ENCODE assay signal across 19 cellular contexts in genomic region chr20:18738888-18739287, GRCh38.
A peak's percentile ranks its signal among the peaks of the same experiment; 100 is the strongest.
DNase-seq lines count a peak whose midpoint lies in the region; ATAC-seq and TF ChIP-seq lines count a peak whose summit lies in the region.
"Had no signal": no experiment of that assay in that cellular context is flagged by ENCODE, and none has a peak within 500 bp of the region (broad histone marks: within the 10 kb centered on the region; RNA-seq: fewer than 3 reads in every experiment).

No MANE protein-coding gene starts in this region.

- DNase-seq in natural killer cell (no peak), immature natural killer cell (no peak), osteocyte (ENCODE audit: extremely low spot score, unreplicated experiment) (no peak)
- no peak for DNase-seq in natural killer cell treated with Interleukin-12 subunit alpha and Interleukin-12 subunit beta and Interleukin-15 and Interleukin-18, amount 100 ng/mL, for 72 hours (ENCODE audit: low spot score)
- no peak for DNase-seq in stimulated activated effector memory CD8-positive, alpha-beta T cell treated with anti-CD3 and anti-CD28 coated beads, Interleukin-12 subunit alpha, Interleukin-12 subunit beta, amount 100 ng/mL, for 72 hours (ENCODE audit: low spot score in 2 of 2)
- DNase-seq in activated CD4-positive, alpha-beta T cell treated with anti-CD3 and anti-CD28 coated beads for 48 hours, result no peak
- DNase-seq: activated CD4-positive, CD25-positive, alpha-beta regulatory T cell; activated CD8-positive, alpha-beta T cell treated with anti-CD3 and anti-CD28 coated beads for 36 hours; activated naive CD4-positive, alpha-beta T cell treated with anti-CD3 and anti-CD28 coated beads, Interleukin-2, amount 50 U/mL, for 16 hours; activated T-cell treated with anti-CD3 and anti-CD28 coated beads, Interleukin-2, amount 50 U/mL, for 48 hours; heart left ventricle; mucosa of descending colon; NCI-H524; occipital lobe; RPMI8226; T-helper 9 cell; upper lobe of left lung had no signal

- H3K4me3 Mint-ChIP-seq in natural killer cell, result no peak overlapping the region
- H3K4me3 Mint-ChIP-seq in natural killer cell treated with Interleukin-12 subunit alpha and Interleukin-12 subunit beta and Interleukin-15 and Interleukin-18, amount 100 ng/mL, for 72 hours, result no peak overlapping the region
- H3K4me3 Mint-ChIP-seq in immature natural killer cell, result peak overlapping the region; percentile 17 to 67 (median 65)
- no peak overlapping the region for H3K4me3 Mint-ChIP-seq in stimulated activated effector memory CD8-positive, alpha-beta T cell treated with anti-CD3 and anti-CD28 coated beads, Interleukin-12 subunit alpha, Interleukin-12 subunit beta, amount 100 ng/mL, for 72 hours
- no peak overlapping the region for H3K4me3 Mint-ChIP-seq in osteocyte (ENCODE audit: unreplicated experiment)
- H3K4me3 Mint-ChIP-seq: activated CD8-positive, alpha-beta T cell treated with anti-CD3 and anti-CD28 coated beads for 36 hours had no signal

- TF ChIP-seq CTCF in natural killer cell (IDR thresholded peaks at IDR 0.05), result no peak
- TF ChIP-seq CTCF in osteocyte (IDR thresholded peaks at IDR 0.05), result no peak

- no peaks in the 10 kb centered on the region for H3K36me3 Mint-ChIP-seq in natural killer cell
- H3K36me3 Mint-ChIP-seq in natural killer cell treated with Interleukin-12 subunit alpha and Interleukin-12 subunit beta and Interleukin-15 and Interleukin-18, amount 100 ng/mL, for 72 hours, result no peaks in the 10 kb centered on the region
- peaks cover 0 to 8% (median 3%) of the 10 kb centered on the region in 3 donors for H3K36me3 Mint-ChIP-seq in immature natural killer cell
- H3K36me3 Mint-ChIP-seq in stimulated activated effector memory CD8-positive, alpha-beta T cell treated with anti-CD3 and anti-CD28 coated beads, Interleukin-12 subunit alpha, Interleukin-12 subunit beta, amount 100 ng/mL, for 72 hours, result no peaks in the 10 kb centered on the region
- no peaks in the 10 kb centered on the region for H3K36me3 Mint-ChIP-seq in osteocyte (ENCODE audit: unreplicated experiment)

- no peaks in the 10 kb centered on the region for H3K27me3 Mint-ChIP-seq in natural killer cell (ENCODE audit: low read depth in 2 of 2)
- H3K27me3 Mint-ChIP-seq in natural killer cell treated with Interleukin-12 subunit alpha and Interleukin-12 subunit beta and Interleukin-15 and Interleukin-18, amount 100 ng/mL, for 72 hours, result no peaks in the 10 kb centered on the region
- H3K27me3 Mint-ChIP-seq in immature natural killer cell (ENCODE audit: low read depth in 3 of 3), result peaks cover 0 to 10% (median 4%) of the 10 kb centered on the region in 3 donors
- no peaks in the 10 kb centered on the region for H3K27me3 Mint-ChIP-seq in osteocyte (ENCODE audit: unreplicated experiment)
- H3K27me3 Mint-ChIP-seq: activated CD8-positive, alpha-beta T cell treated with anti-CD3 and anti-CD28 coated beads for 36 hours had no signal

- H3K9me3 Mint-ChIP-seq in natural killer cell (no peaks in the 10 kb centered on the region), immature natural killer cell (no peaks in the 10 kb centered on the region), osteocyte (ENCODE audit: unreplicated experiment) (no peaks in the 10 kb centered on the region)
- H3K9me3 Mint-ChIP-seq in natural killer cell treated with Interleukin-12 subunit alpha and Interleukin-12 subunit beta and Interleukin-15 and Interleukin-18, amount 100 ng/mL, for 72 hours, result no peaks in the 10 kb centered on the region
- no peaks in the 10 kb centered on the region for H3K9me3 Mint-ChIP-seq in stimulated activated effector memory CD8-positive, alpha-beta T cell treated with anti-CD3 and anti-CD28 coated beads, Interleukin-12 subunit alpha, Interleukin-12 subunit beta, amount 100 ng/mL, for 72 hours
- H3K9me3 Mint-ChIP-seq: activated CD8-positive, alpha-beta T cell treated with anti-CD3 and anti-CD28 coated beads for 36 hours had no signal

- peak overlapping the region; percentile 75 to 88 for H3K27ac Mint-ChIP-seq in natural killer cell
- no peak overlapping the region for H3K27ac Mint-ChIP-seq in natural killer cell treated with Interleukin-12 subunit alpha and Interleukin-12 subunit beta and Interleukin-15 and Interleukin-18, amount 100 ng/mL, for 72 hours
- peak overlapping the region; percentile 86 to 96 (median 93) for H3K27ac Mint-ChIP-seq in immature natural killer cell
- H3K27ac Mint-ChIP-seq in stimulated activated effector memory CD8-positive, alpha-beta T cell treated with anti-CD3 and anti-CD28 coated beads, Interleukin-12 subunit alpha, Interleukin-12 subunit beta, amount 100 ng/mL, for 72 hours, result peak overlapping the region; percentile 86
- H3K27ac Mint-ChIP-seq in osteocyte (ENCODE audit: unreplicated experiment), result no peak overlapping the region

- ATAC-seq in natural killer cell, result no peak
- no peak for ATAC-seq in natural killer cell treated with Interleukin-12 subunit alpha and Interleukin-12 subunit beta and Interleukin-15 and Interleukin-18, amount 100 ng/mL, for 72 hours
- ATAC-seq in stimulated activated effector memory CD8-positive, alpha-beta T cell treated with anti-CD3 and anti-CD28 coated beads, Interleukin-12 subunit alpha, Interleukin-12 subunit beta, amount 100 ng/mL, for 72 hours, result no peak
- ATAC-seq in GM21723 (IDR thresholded peaks at IDR 0.05; ENCODE audit: unreplicated experiment), result no peak
- ATAC-seq in GM18498 (IDR thresholded peaks at IDR 0.05; ENCODE audit: unreplicated experiment), result no peak
- ATAC-seq: activated CD8-positive, alpha-beta T cell treated with anti-CD3 and anti-CD28 coated beads for 36 hours; heart left ventricle had no signal

- H3K4me1 Mint-ChIP-seq in natural killer cell, result peaks cover 26 to 44% of the 10 kb centered on the region in 2 donors
- H3K4me1 Mint-ChIP-seq in natural killer cell treated with Interleukin-12 subunit alpha and Interleukin-12 subunit beta and Interleukin-15 and Interleukin-18, amount 100 ng/mL, for 72 hours (ENCODE audit: low read depth in 2 of 2), result peaks cover 23 to 30% of the 10 kb centered on the region in 2 donors
- H3K4me1 Mint-ChIP-seq in immature natural killer cell, result peaks cover 39 to 44% of the 10 kb centered on the region in 2 donors
- peaks cover 38% of the 10 kb centered on the region for H3K4me1 Mint-ChIP-seq in stimulated activated effector memory CD8-positive, alpha-beta T cell treated with anti-CD3 and anti-CD28 coated beads, Interleukin-12 subunit alpha, Interleukin-12 subunit beta, amount 100 ng/mL, for 72 hours
- peaks cover 24% of the 10 kb centered on the region for H3K4me1 Mint-ChIP-seq in osteocyte (ENCODE audit: unreplicated experiment)

- intact Hi-C loops in natural killer cell (cut with micrococcal nuclease), result no loop called here

Comparison
In these comparisons a context has a peak if more than half of its experiments do, and no peak if none do; other contexts are left out.
1. H3K27ac Mint-ChIP-seq: peak in natural killer cell (2 of 2), immature natural killer cell (6 of 6) and stimulated activated effector memory CD8-positive, alpha-beta T cell treated with anti-CD3 and anti-CD28 coated beads, Interleukin-12 subunit alpha, Interleukin-12 subunit beta, amount 100 ng/mL, for 72 hours (single experiment); none in natural killer cell treated with Interleukin-12 subunit alpha and Interleukin-12 subunit beta and Interleukin-15 and Interleukin-18, amount 100 ng/mL, for 72 hours (0 of 2) and osteocyte (single experiment).
2. H3K4me3 Mint-ChIP-seq: peak in immature natural killer cell (5 of 5); none in natural killer cell (single experiment), natural killer cell treated with Interleukin-12 subunit alpha and Interleukin-12 subunit beta and Interleukin-15 and Interleukin-18, amount 100 ng/mL, for 72 hours (single experiment), stimulated activated effector memory CD8-positive, alpha-beta T cell treated with anti-CD3 and anti-CD28 coated beads, Interleukin-12 subunit alpha, Interleukin-12 subunit beta, amount 100 ng/mL, for 72 hours (single experiment) and osteocyte (single experiment).